ENCODE assay signal across 2 cellular contexts in the genomic region with DNA sequence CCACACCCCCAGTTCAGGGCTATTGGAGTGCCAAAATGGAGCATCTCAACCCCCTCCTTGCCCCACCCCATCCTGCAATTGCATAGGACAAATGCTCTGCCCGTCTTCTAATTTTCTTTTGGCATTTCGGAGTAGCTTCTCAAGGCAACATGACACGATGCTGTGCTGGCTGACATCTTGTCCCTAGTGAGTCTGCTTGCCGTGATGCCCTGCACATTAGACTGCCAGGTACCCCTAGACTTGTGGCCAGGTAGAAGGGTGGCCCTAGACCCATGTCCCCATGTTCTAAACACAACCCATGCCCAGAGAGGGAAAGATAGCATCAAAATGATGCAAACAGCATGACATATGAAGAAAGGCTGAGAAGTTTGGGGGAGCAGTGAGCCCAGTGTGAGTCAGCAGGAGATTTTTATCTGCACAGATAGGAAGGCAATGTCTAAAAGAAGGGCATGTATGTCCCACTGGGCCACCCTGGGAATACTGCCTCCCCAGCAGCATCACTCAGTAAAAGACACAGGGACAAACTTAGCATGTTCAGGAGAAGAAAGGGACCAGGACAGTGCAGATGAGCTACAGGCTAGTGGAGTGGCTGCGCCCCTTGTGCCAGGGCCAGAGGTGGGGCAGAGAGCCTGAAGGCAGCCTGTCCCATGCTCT.
TF ChIP-seq lines count a peak whose summit lies in the region.

No MANE protein-coding gene starts in this region.

TF ChIP-seq in K562, 482 proteins besides CTCF, POLR2A, EP300 and RAD21 (continues in another document):
- TF ChIP-seq STAT5A (IDR thresholded peaks at IDR 0.05; ENCODE audit: borderline replicate concordance, low read length) (no peak), ZNF766 (CRISPR knock-in tag; conservative IDR thresholded peaks at IDR 0.05) (peak; percentile 95), DIDO1 (tag; IDR thresholded peaks at IDR 0.05; ENCODE audit: low read depth) (no peak; the same call in 1 of the 2 replicates), KAT8 (IDR thresholded peaks at IDR 0.05; ENCODE audit: low read depth) (no peak), BRF1 (IDR thresholded peaks at IDR 0.05; ENCODE audit: borderline replicate concordance, extremely low read depth, insufficient read length) (no peak), E4F1 (CRISPR knock-in tag; IDR thresholded peaks at IDR 0.05; ENCODE audit: borderline replicate concordance) (no peak), NR4A1 (CRISPR knock-in tag; IDR thresholded peaks at IDR 0.05) (no peak), NR4A1 (tag; IDR thresholded peaks at IDR 0.05) (peak; percentile 83), ZNF696 (CRISPR knock-in tag; conservative IDR thresholded peaks at IDR 0.05) (no peak), TRIM24 (IDR thresholded peaks at IDR 0.05) (peak; percentile 90 to 94), ARID2 (IDR thresholded peaks at IDR 0.05) (no peak), SMAD4 (CRISPR knock-in tag; conservative IDR thresholded peaks at IDR 0.05) (peak; percentile 83), LCOR (CRISPR knock-in tag; IDR thresholded peaks at IDR 0.05) (peak; percentile 63; the same call in 1 of the 2 replicates), KDM4B (IDR thresholded peaks at IDR 0.05; ENCODE audit: borderline replicate concordance in 2 of 2, low read depth in 1 of 2) (no peak), ZKSCAN1 (IDR thresholded peaks at IDR 0.05; ENCODE audit: low read depth, low read length) (no peak), ZNF324 (CRISPR knock-in tag; IDR thresholded peaks at IDR 0.05) (peak; percentile 26; the same call in 1 of the 2 replicates), HNRNPUL1 (IDR thresholded peaks at IDR 0.05; ENCODE audit: low read length) (no peak), DMBX1 (CRISPR knock-in tag; IDR thresholded peaks at IDR 0.05; ENCODE audit: borderline replicate concordance) (no peak; the same call in 1 of the 2 replicates), ZNF551 (CRISPR knock-in tag; IDR thresholded peaks at IDR 0.05) (no peak), ZBTB9 (CRISPR knock-in tag; IDR thresholded peaks at IDR 0.05) (peak; percentile 89; the same call in 1 of the 2 replicates), HNRNPLL (IDR thresholded peaks at IDR 0.05; ENCODE audit: low read depth, low read length, poor library complexity, severe bottlenecking) (no peak), ELF1 (tag; IDR thresholded peaks at IDR 0.05) (no peak), THRAP3 (IDR thresholded peaks at IDR 0.05; ENCODE audit: borderline replicate concordance) (no peak), ZNF24 (IDR thresholded peaks at IDR 0.05) (no peak), CEBPG (CRISPR knock-in tag; IDR thresholded peaks at IDR 0.05) (peak; percentile 96), CEBPG (tag; conservative IDR thresholded peaks at IDR 0.05 in 1 of 2, IDR thresholded peaks at IDR 0.05 in 1 of 2) (peak; percentile 97), ZNF830 (CRISPR knock-in tag; IDR thresholded peaks at IDR 0.05) (0 out of 2 replicates have a peak, but pooled peaks have one; percentile 18), KLF1 (tag; IDR thresholded peaks at IDR 0.05) (no peak), ATF7 (IDR thresholded peaks at IDR 0.05) (peak; percentile 92), GABPB2 (CRISPR knock-in tag; conservative IDR thresholded peaks at IDR 0.05) (no peak), TAL1 (IDR thresholded peaks at IDR 0.05) (no peak), NFYB (IDR thresholded peaks at IDR 0.05; ENCODE audit: extremely low read depth, insufficient read length) (no peak), XRCC3 (IDR thresholded peaks at IDR 0.05) (no peak), ZNF583 (CRISPR knock-in tag; IDR thresholded peaks at IDR 0.05) (0 out of 2 replicates have a peak, but pooled peaks have one; percentile 80), ZNF134 (CRISPR knock-in tag; conservative IDR thresholded peaks at IDR 0.05) (0 out of 2 replicates have a peak, but pooled peaks have one; percentile 47), PCBP2 (IDR thresholded peaks at IDR 0.05; ENCODE audit: low read depth, low read length, poor library complexity, severe bottlenecking) (no peak)
- TF ChIP-seq, protein P1, sequence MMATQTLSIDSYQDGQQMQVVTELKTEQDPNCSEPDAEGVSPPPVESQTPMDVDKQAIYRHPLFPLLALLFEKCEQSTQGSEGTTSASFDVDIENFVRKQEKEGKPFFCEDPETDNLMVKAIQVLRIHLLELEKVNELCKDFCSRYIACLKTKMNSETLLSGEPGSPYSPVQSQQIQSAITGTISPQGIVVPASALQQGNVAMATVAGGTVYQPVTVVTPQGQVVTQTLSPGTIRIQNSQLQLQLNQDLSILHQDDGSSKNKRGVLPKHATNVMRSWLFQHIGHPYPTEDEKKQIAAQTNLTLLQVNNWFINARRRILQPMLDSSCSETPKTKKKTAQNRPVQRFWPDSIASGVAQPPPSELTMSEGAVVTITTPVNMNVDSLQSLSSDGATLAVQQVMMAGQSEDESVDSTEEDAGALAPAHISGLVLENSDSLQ (IDR thresholded peaks at IDR 0.05) = peak; percentile 63

TF ChIP-seq in WTC11, 78 proteins besides CTCF, POLR2A, EP300 and RAD21:
- TF ChIP-seq NR2C2 (CRISPR knock-in tag; IDR thresholded peaks at IDR 0.05) (no peak), GTF2I (CRISPR knock-in tag; conservative IDR thresholded peaks at IDR 0.05) (no peak), ZNF317 (CRISPR knock-in tag; IDR thresholded peaks at IDR 0.05; ENCODE audit: borderline replicate concordance, low read depth) (no peak), PRDM15 (CRISPR knock-in tag; IDR thresholded peaks at IDR 0.05) (no peak), SOX15 (CRISPR knock-in tag; IDR thresholded peaks at IDR 0.05) (no peak), MXD4 (CRISPR knock-in tag; IDR thresholded peaks at IDR 0.05; ENCODE audit: borderline replicate concordance) (no peak), RORB (CRISPR knock-in tag; IDR thresholded peaks at IDR 0.05) (no peak), NFYB (CRISPR knock-in tag; conservative IDR thresholded peaks at IDR 0.05; ENCODE audit: low read depth) (no peak), FOXP1 (CRISPR knock-in tag; IDR thresholded peaks at IDR 0.05; ENCODE audit: borderline replicate concordance) (no peak), CDX4 (CRISPR knock-in tag; IDR thresholded peaks at IDR 0.05; ENCODE audit: borderline replicate concordance) (no peak), MAX (CRISPR knock-in tag; IDR thresholded peaks at IDR 0.05) (no peak), HMGA2 (CRISPR knock-in tag; IDR thresholded peaks at IDR 0.05) (no peak), E2F4 (CRISPR knock-in tag; IDR thresholded peaks at IDR 0.05; ENCODE audit: borderline replicate concordance, low read depth) (no peak), NR1H2 (CRISPR knock-in tag; IDR thresholded peaks at IDR 0.05) (no peak), USF1 (CRISPR knock-in tag; IDR thresholded peaks at IDR 0.05) (no peak), ESRRA (CRISPR knock-in tag; IDR thresholded peaks at IDR 0.05; ENCODE audit: borderline replicate concordance) (no peak)
- TF ChIP-seq, protein P2, sequence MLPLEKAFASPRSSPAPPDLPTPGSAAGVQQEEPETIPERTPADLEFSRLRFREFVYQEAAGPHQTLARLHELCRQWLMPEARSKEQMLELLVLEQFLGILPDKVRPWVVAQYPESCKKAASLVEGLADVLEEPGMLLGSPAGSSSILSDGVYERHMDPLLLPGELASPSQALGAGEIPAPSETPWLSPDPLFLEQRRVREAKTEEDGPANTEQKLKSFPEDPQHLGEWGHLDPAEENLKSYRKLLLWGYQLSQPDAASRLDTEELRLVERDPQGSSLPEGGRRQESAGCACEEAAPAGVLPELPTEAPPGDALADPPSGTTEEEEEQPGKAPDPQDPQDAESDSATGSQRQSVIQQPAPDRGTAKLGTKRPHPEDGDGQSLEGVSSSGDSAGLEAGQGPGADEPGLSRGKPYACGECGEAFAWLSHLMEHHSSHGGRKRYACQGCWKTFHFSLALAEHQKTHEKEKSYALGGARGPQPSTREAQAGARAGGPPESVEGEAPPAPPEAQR (CRISPR knock-in tag; IDR thresholded peaks at IDR 0.05) = no peak
- TF ChIP-seq, protein P3, sequence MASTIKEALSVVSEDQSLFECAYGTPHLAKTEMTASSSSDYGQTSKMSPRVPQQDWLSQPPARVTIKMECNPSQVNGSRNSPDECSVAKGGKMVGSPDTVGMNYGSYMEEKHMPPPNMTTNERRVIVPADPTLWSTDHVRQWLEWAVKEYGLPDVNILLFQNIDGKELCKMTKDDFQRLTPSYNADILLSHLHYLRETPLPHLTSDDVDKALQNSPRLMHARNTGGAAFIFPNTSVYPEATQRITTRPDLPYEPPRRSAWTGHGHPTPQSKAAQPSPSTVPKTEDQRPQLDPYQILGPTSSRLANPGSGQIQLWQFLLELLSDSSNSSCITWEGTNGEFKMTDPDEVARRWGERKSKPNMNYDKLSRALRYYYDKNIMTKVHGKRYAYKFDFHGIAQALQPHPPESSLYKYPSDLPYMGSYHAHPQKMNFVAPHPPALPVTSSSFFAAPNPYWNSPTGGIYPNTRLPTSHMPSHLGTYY (CRISPR knock-in tag; IDR thresholded peaks at IDR 0.05) = no peak
- TF ChIP-seq, protein P4, sequence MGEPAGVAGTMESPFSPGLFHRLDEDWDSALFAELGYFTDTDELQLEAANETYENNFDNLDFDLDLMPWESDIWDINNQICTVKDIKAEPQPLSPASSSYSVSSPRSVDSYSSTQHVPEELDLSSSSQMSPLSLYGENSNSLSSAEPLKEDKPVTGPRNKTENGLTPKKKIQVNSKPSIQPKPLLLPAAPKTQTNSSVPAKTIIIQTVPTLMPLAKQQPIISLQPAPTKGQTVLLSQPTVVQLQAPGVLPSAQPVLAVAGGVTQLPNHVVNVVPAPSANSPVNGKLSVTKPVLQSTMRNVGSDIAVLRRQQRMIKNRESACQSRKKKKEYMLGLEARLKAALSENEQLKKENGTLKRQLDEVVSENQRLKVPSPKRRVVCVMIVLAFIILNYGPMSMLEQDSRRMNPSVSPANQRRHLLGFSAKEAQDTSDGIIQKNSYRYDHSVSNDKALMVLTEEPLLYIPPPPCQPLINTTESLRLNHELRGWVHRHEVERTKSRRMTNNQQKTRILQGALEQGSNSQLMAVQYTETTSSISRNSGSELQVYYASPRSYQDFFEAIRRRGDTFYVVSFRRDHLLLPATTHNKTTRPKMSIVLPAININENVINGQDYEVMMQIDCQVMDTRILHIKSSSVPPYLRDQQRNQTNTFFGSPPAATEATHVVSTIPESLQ (CRISPR knock-in tag; IDR thresholded peaks at IDR 0.05) = no peak
